ENCODE assay signal across 16 cellular contexts in the genomic region with DNA sequence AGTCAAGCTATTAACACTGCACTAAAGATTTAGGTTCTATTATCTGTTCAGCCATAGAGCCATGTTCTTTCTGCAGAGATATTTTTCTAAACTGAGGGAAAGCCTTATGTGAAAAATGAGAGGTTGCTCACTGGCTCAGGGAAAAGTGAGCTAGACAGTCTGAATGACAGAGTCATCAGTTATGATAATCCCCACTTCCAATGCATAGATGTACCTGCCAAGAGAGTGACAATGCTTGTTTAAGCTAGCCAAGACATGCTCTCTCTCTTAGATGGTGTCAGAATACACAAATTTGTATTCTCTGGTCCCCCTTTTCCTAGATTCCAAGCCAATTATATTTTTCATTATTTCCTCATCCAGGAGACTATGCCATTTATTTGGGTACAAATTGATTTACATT.
A peak's percentile ranks its signal among the peaks of the same experiment; 100 is the strongest.
DNase-seq lines count a peak whose midpoint lies in the region; ATAC-seq and TF ChIP-seq lines count a peak whose summit lies in the region.
"Had no signal": no experiment of that assay in that cellular context is flagged by ENCODE, and none has a peak within 500 bp of the region (broad histone marks: within the 10 kb centered on the region; RNA-seq: fewer than 3 reads in every experiment).

No MANE protein-coding gene starts in this region.

- no peaks in the 10 kb centered on the region for H3K79me2 ChIP-seq in SK-N-SH (ENCODE audit: insufficient read depth)

- no peaks in the 10 kb centered on the region for H3K27me3 ChIP-seq in SK-N-SH (ENCODE audit: insufficient read depth)
- no peaks in the 10 kb centered on the region for H3K27me3 ChIP-seq in foreskin keratinocyte

- DNase-seq in SK-N-SH = no peak
- peak; percentile 86 for DNase-seq in epithelial cell of esophagus (ENCODE audit: low read depth)
- peak in 1 of 2 donors; percentile 72 for DNase-seq in foreskin keratinocyte
- no peak for DNase-seq in lower leg skin (ENCODE audit: low spot score in 2 of 2)
- no peak for DNase-seq in DMS153 treated with DMSO at 0.1 percent for 48 hours (lab: John Stamatoyannopoulos, UW; ENCODE audit: unreplicated experiment)
- no peak for DNase-seq in activated gamma-delta T cell treated with Interleukin-2 at 50 U/mL for 16 hours
- DNase-seq: C1 segment of cervical spinal cord; Calu3; CD4-positive, alpha-beta T cell; DMS 273 treated with DMSO at 0.1 percent for 48 hours; DMS79; GM23248 had no signal

- H3K36me3 ChIP-seq in SK-N-SH (replicated peaks in 1 of 2; ENCODE audit: control insufficient read depth in 1 of 2, insufficient read depth in 2 of 2, low read length in 1 of 2) = no peaks in the 10 kb centered on the region

- no peak for TF ChIP-seq POLR2A in lower leg skin (IDR thresholded peaks at IDR 0.05)

- no peaks in the 10 kb centered on the region for H4K20me1 ChIP-seq in SK-N-SH (ENCODE audit: insufficient read depth)

- TF ChIP-seq RAD21 in SK-N-SH (IDR thresholded peaks at IDR 0.05; ENCODE audit: low read length) = no peak

- H3K9ac ChIP-seq in SK-N-SH = no peak overlapping the region
- H3K9ac ChIP-seq: GM23248 had no signal

- H2AFZ ChIP-seq in SK-N-SH (ENCODE audit: low read depth) = no peak overlapping the region
- H2AFZ ChIP-seq: GM23248 had no signal

- ATAC-seq in SK-N-SH treated with all-trans-retinoic acid at 6 μM for 48 hours (no peak), foreskin keratinocyte (peak; percentile 71)
- ATAC-seq: GM12878, HCT116 had no signal

- intact Hi-C loops in lower leg skin (cut with DNase I; ENCODE audit: low total_unique reads) = no loop called here

- POLR2A ChIA-PET in SK-N-SH (lab: Yijun Ruan, JAX) = no interaction called here

- no peak for TF ChIP-seq CTCF in SK-N-SH (IDR thresholded peaks at IDR 0.05)
- TF ChIP-seq CTCF in epithelial cell of esophagus (IDR thresholded peaks at IDR 0.05; ENCODE audit: insufficient read depth, low read depth, low read length, missing control alignments) = no peak
- no peak for TF ChIP-seq CTCF in foreskin keratinocyte (conservative IDR thresholded peaks at IDR 0.05)
- no peak for TF ChIP-seq CTCF in lower leg skin (IDR thresholded peaks at IDR 0.05)

- peak overlapping the region; percentile 98 for H3K27ac ChIP-seq in SK-N-SH (ENCODE audit: low read depth in 2 of 2, low read length in 1 of 2)
- peak overlapping the region; percentile 79 for H3K27ac ChIP-seq in foreskin keratinocyte
- H3K27ac ChIP-seq: HL-60 had no signal

- H3K4me3 ChIP-seq in SK-N-SH (ENCODE audit: low read depth in 2 of 2, low read length in 1 of 2) (no peak overlapping the region), epithelial cell of esophagus (ENCODE audit: low read length) (no peak overlapping the region), lower leg skin (ENCODE audit: low read depth, poor library complexity, severe bottlenecking) (no peak overlapping the region)
- H3K4me3 ChIP-seq: GM12878, GM23248 had no signal

- no peaks in the 10 kb centered on the region; the same call in 1 of the 2 replicates for H3K9me2 ChIP-seq in SK-N-SH

- peaks cover 18% of the 10 kb centered on the region for H3F3A ChIP-seq in SK-N-SH (replicated peaks; ENCODE audit: insufficient read depth)

- no peak overlapping the region for H3K4me2 ChIP-seq in SK-N-SH

- no peaks in the 10 kb centered on the region for H3K9me3 ChIP-seq in SK-N-SH

- no peak for TF ChIP-seq EP300 in SK-N-SH (IDR thresholded peaks at IDR 0.05; ENCODE audit: borderline replicate concordance in 1 of 2, low read depth in 1 of 2, low read length in 1 of 2)

- CTCF ChIA-PET in SK-N-SH (lab: Yijun Ruan, JAX) = interaction anchor here (1.0 to 1.8 kb wide), 6 partner anchors 80 to 304 kb away, joined by 3 to 9 read pairs (median 4); no protein-coding TSS in a partner anchor

- peaks cover 17 to 35% of the 10 kb centered on the region in 2 experiments for H3K4me1 ChIP-seq in SK-N-SH (ENCODE audit: control insufficient read depth in 1 of 2, insufficient read depth in 2 of 2, low read depth in 1 of 2, low read length in 1 of 2)
- peaks cover 36% of the 10 kb centered on the region for H3K4me1 ChIP-seq in foreskin keratinocyte

TF ChIP-seq in SK-N-SH, 30 proteins besides CTCF, POLR2A, EP300 and RAD21:
- peak; percentile 40; the same call in 1 of the 2 replicates for TF ChIP-seq PBX3 (IDR thresholded peaks at IDR 0.05)
- no peak for TF ChIP-seq TAF1 (IDR thresholded peaks at IDR 0.05; ENCODE audit: borderline replicate concordance, low read depth, low read length)

TF ChIP-seq in SK-N-SH treated with all-trans-retinoic acid at 6 μM for 48 hours, 23 proteins besides CTCF, POLR2A, EP300 and RAD21:
- TF ChIP-seq, protein P1, sequence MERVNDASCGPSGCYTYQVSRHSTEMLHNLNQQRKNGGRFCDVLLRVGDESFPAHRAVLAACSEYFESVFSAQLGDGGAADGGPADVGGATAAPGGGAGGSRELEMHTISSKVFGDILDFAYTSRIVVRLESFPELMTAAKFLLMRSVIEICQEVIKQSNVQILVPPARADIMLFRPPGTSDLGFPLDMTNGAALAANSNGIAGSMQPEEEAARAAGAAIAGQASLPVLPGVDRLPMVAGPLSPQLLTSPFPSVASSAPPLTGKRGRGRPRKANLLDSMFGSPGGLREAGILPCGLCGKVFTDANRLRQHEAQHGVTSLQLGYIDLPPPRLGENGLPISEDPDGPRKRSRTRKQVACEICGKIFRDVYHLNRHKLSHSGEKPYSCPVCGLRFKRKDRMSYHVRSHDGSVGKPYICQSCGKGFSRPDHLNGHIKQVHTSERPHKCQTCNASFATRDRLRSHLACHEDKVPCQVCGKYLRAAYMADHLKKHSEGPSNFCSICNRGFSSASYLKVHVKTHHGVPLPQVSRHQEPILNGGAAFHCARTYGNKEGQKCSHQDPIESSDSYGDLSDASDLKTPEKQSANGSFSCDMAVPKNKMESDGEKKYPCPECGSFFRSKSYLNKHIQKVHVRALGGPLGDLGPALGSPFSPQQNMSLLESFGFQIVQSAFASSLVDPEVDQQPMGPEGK (CRISPR knock-in tag; IDR thresholded peaks at IDR 0.05; ENCODE audit: borderline replicate concordance) = no peak
- no peak for TF ChIP-seq TOX (CRISPR knock-in tag; IDR thresholded peaks at IDR 0.05; ENCODE audit: borderline replicate concordance)
- no peak for TF ChIP-seq ZNF565 (CRISPR knock-in tag; conservative IDR thresholded peaks at IDR 0.05; ENCODE audit: low read depth)
- no peak for TF ChIP-seq POU6F1 (CRISPR knock-in tag; IDR thresholded peaks at IDR 0.05; ENCODE audit: borderline replicate concordance, low read depth)
- TF ChIP-seq ISL1 (CRISPR knock-in tag; IDR thresholded peaks at IDR 0.05) = no peak
